Comparison of ENCODE assay signal across 12 cellular contexts in the genomic region with DNA sequence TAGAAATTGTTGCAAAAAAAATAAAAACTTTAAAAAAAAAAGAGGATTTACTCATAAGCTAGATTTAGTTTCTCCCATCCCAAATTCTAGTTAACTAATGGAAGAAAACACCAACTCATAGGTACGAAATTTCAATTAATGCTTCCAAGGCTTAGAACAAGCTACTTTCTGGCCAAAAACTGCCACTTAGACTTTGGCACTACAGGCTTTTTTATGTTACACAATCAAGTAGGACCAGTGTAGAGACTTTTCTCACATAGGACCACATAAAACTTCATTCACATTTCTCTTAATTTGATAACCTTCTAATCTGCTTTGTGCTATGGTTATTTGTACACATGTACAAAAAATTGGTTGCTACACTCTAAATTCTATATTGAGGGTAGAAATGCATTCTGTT. TPM values are rescaled to one million over a fixed set of nuclear protein-coding genes. Genes with fewer than 3 reads are reported as not detected.
DNase-seq lines count a peak whose midpoint lies in the region; ATAC-seq, FAIRE-seq and TF ChIP-seq lines count a peak whose summit lies in the region.
"Had no signal": no experiment of that assay in that cellular context is flagged by ENCODE, and none has a peak within 500 bp of the region (broad histone marks: within the 10 kb centered on the region; RNA-seq: fewer than 3 reads in every experiment).

No MANE protein-coding gene starts in this region.

- FAIRE-seq in K562 (lab: Jason Lieb, UNC) (no peak), small intestine (lab: Jason Lieb, UNC) (no peak)
- FAIRE-seq: pancreas had no signal

- H2AFZ ChIP-seq in K562 (ENCODE audit: low read depth, low read length): no peak overlapping the region

- H3K4me3 Mint-ChIP-seq in nephron: peak overlapping the region; percentile 93 to 97 (median 97)
- H3K4me3 Mint-ChIP-seq: dendritic cell treated with granulocyte-macrophage colony-stimulating factor and Interleukin-4, amounts not matched to agents 40 ng/mL and 50 ng/mL, for 4 days had no signal

- no peak for TF ChIP-seq EP300 in K562 (IDR thresholded peaks at IDR 0.05; ENCODE audit: low read length)

- H3K27me3 ChIP-seq in BLaER1 (no peaks in the 10 kb centered on the region), HUES64 (ENCODE audit: insufficient read depth, low read length) (no peaks in the 10 kb centered on the region), K562 (ENCODE audit: control insufficient read depth in 2 of 2, insufficient read depth in 2 of 2, low read length in 2 of 2) (no peaks in the 10 kb centered on the region), small intestine (ENCODE audit: control insufficient read depth in 2 of 2, insufficient read depth in 2 of 2, low read length in 2 of 2) (no peaks in the 10 kb centered on the region)
- H3K27me3 ChIP-seq: pancreas had no signal

- H3K4me2 ChIP-seq in BLaER1 (peak overlapping the region; percentile 91), K562 (ENCODE audit: insufficient read depth, low read length) (peak overlapping the region; percentile 88)

- CTCF ChIA-PET in K562 (lab: Yijun Ruan, JAX; ENCODE audit: low intra/inter-chr PET ratio): no interaction called here

- TF ChIP-seq RAD21 in K562 (CRISPR knock-in tag; conservative IDR thresholded peaks at IDR 0.05 in 1 of 2, IDR thresholded peaks at IDR 0.05 in 1 of 2): no peak

- TF ChIP-seq CTCF in K562 (IDR thresholded peaks at IDR 0.05 in 2 of 3, conservative IDR thresholded peaks at IDR 0.05 in 1 of 3; ENCODE audit: insufficient read depth in 2 of 3, low read depth in 1 of 3, low read length in 3 of 3) (no peak), nephron (IDR thresholded peaks at IDR 0.05; ENCODE audit: unreplicated experiment in 3 of 3) (no peak)

- peak overlapping the region; percentile 68 to 100 (median 78) for H3K27ac Mint-ChIP-seq in nephron
- H3K27ac Mint-ChIP-seq: dendritic cell treated with granulocyte-macrophage colony-stimulating factor and Interleukin-4, amounts not matched to agents 40 ng/mL and 50 ng/mL, for 4 days had no signal

- H3K36me3 ChIP-seq in BLaER1 (peaks cover 25% of the 10 kb centered on the region), HUES64 (ENCODE audit: insufficient read depth, low read length) (peaks cover 57% of the 10 kb centered on the region), K562 (ENCODE audit: control insufficient read depth, insufficient read depth, low read length) (peaks cover 59% of the 10 kb centered on the region), small intestine (ENCODE audit: control insufficient read depth in 2 of 2, insufficient read depth in 2 of 2, low read length in 2 of 2) (peaks cover 0 to 2% of the 10 kb centered on the region in 2 donors)
- H3K36me3 ChIP-seq: pancreas had no signal

- intact Hi-C loops in K562 (cut with micrococcal nuclease): no loop called here
- intact Hi-C loops in posterior vena cava (cut with DNase I): no loop called here

- H3K27me3 Mint-ChIP-seq in nephron (ENCODE audit: low read depth): no peaks in the 10 kb centered on the region
- H3K27me3 Mint-ChIP-seq: dendritic cell treated with granulocyte-macrophage colony-stimulating factor and Interleukin-4, amounts not matched to agents 40 ng/mL and 50 ng/mL, for 4 days had no signal

- peaks cover 16% of the 10 kb centered on the region for H3K36me3 Mint-ChIP-seq in nephron (ENCODE audit: low read depth)

- 94% methylated on average over 1 of the region's 1 CpG for WGBS in HUES64
- 44% methylated on average over 1 of the region's 1 CpG for whole genome bisulfite sequencing in K562 (ENCODE audit: insufficient coverage, low coverage, missing lambda C conversion rate)
- WGBS in small intestine, 3 donors: 22 to 60% (median 36%) methylated on average over 1 of the region's 1 CpG

- in situ Hi-C loops in K562 (cut with MboI): no loop called here

- H3K9me1 ChIP-seq in K562 (ENCODE audit: control insufficient read depth, insufficient read depth, low read length): no peaks in the 10 kb centered on the region

- TF ChIP-seq POLR2A in K562 (conservative IDR thresholded peaks at IDR 0.05): no peak

- H3K9me3 ChIP-seq in BLaER1: no peaks in the 10 kb centered on the region
- H3K9me3 ChIP-seq in HUES64 (ENCODE audit: insufficient read depth, low read depth, low read length): no peaks in the 10 kb centered on the region
- no peaks in the 10 kb centered on the region for H3K9me3 ChIP-seq in K562 (replicated peaks; ENCODE audit: control insufficient read depth, insufficient read depth, low read depth, low read length)
- no peaks in the 10 kb centered on the region for H3K9me3 ChIP-seq in small intestine (ENCODE audit: control insufficient read depth, low read depth)
- H3K9me3 ChIP-seq: pancreas had no signal

- no peak for ATAC-seq in K562
- ATAC-seq: pancreas had no signal

- POLR2A ChIA-PET in K562 (lab: Yijun Ruan, JAX): interaction anchor here (0.9 to 1.0 kb wide), 2 partner anchors 8 to 36 kb away, joined by 3 read pairs; partner anchors contain the start of gene DNAJB7

- H3K27ac ChIP-seq in BLaER1: no peak overlapping the region
- peak overlapping the region; percentile 34; the same call in 1 of the 2 replicates for H3K27ac ChIP-seq in HUES64 (ENCODE audit: low read depth, low read length)
- peak overlapping the region; percentile 53 for H3K27ac ChIP-seq in K562 (ENCODE audit: extremely low read depth, low read depth, low read length)
- no peak overlapping the region for H3K27ac ChIP-seq in small intestine (ENCODE audit: low read depth in 1 of 2, low read length in 1 of 2)

- no peak for DNase-seq in K562 (ENCODE audit: extremely low read depth in 1 of 4, low spot score in 3 of 4)
- DNase-seq in NCI-H226: no peak
- DNase-seq in posterior vena cava (ENCODE audit: low spot score): no peak
- DNase-seq in SKM-1 treated with dmso at 0.1 percent for 144 hours (lab: John Stamatoyannopoulos, UW; ENCODE audit: unreplicated experiment): no peak
- no peak for DNase-seq in small intestine
- DNase-seq: activated effector memory CD4-positive, alpha-beta T cell treated with anti-CD3 and anti-CD28 coated beads, Interleukin-2, amount 50 U/mL, for 16 hours; pancreas; SW 1271 had no signal

- no peak overlapping the region for H3K4me3 ChIP-seq in BLaER1
- peak overlapping the region; percentile 99; the same call in 1 of the 2 replicates for H3K4me3 ChIP-seq in HUES64 (ENCODE audit: low read length)
- 0 out of 2 replicates have a peak overlapping the region, but pooled peaks have one; percentile 88 for H3K4me3 ChIP-seq in K562
- H3K4me3 ChIP-seq in small intestine (ENCODE audit: low read depth in 1 of 2, low read length in 2 of 2): no peak overlapping the region

- H3K9me3 Mint-ChIP-seq in nephron: no peaks in the 10 kb centered on the region
- H3K9me3 Mint-ChIP-seq: dendritic cell treated with granulocyte-macrophage colony-stimulating factor and Interleukin-4, amounts not matched to agents 40 ng/mL and 50 ng/mL, for 4 days had no signal

- peaks cover 46% of the 10 kb centered on the region for H3K4me1 Mint-ChIP-seq in nephron

- no peak overlapping the region for H3K9ac ChIP-seq in BLaER1
- peak overlapping the region; percentile 53; the same call in 1 of the 2 replicates for H3K9ac ChIP-seq in HUES64 (ENCODE audit: low read depth, low read length)
- peak overlapping the region in 1 of 2 experiments; percentile 91; a peak in 3 of 4 replicates for H3K9ac ChIP-seq in K562 (ENCODE audit: insufficient read depth in 1 of 2, low read depth in 2 of 2, low read length in 2 of 2)

- peaks cover 79% of the 10 kb centered on the region for H4K20me1 ChIP-seq in BLaER1
- no peaks in the 10 kb centered on the region; the same call in 1 of the 2 replicates for H4K20me1 ChIP-seq in K562 (replicated peaks; ENCODE audit: control insufficient read depth, insufficient read depth, low read length)

- peaks cover 92% of the 10 kb centered on the region for H3K79me2 ChIP-seq in K562 (ENCODE audit: control insufficient read depth, insufficient read depth, low read length)

- BruUV-seq in K562 (replicated peaks; lab: Mats Ljungman, UMichigan): no TSS peak

- H3K4me1 ChIP-seq in BLaER1 (peaks cover 39% of the 10 kb centered on the region), HUES64 (ENCODE audit: insufficient read depth, low read length) (peaks cover 29% of the 10 kb centered on the region), K562 (replicated peaks in 1 of 2; ENCODE audit: control insufficient read depth in 2 of 2, insufficient read depth in 2 of 2, low read length in 2 of 2) (peaks cover 7% of the 10 kb centered on the region in 2 experiments; a peak in 3 of 5 replicates), small intestine (ENCODE audit: control insufficient read depth in 2 of 2, insufficient read depth in 1 of 2, low read depth in 1 of 2, low read length in 1 of 2) (peaks cover 7% of the 10 kb centered on the region in 2 donors)

RNA-seq across cellular contexts. Expression of gene ST13, which starts 3.1 kb away (rescaled TPM):
- 202 TPM for polyA plus RNA-seq in HUES64 (2013, experiment 1 of 2)
- polyA plus RNA-seq in HUES64 (2013, experiment 2 of 2): 236 TPM
- 14.1 and 31.7 TPM in 2 replicates for total RNA-seq in K562 (2011; cell fraction: chromatin; rRNA removed; ENCODE audit: low replicate concordance)
- 15.8 and 17.4 TPM in 2 replicates for total RNA-seq in K562 (2011; cell fraction: nucleolus; rRNA removed)
- 18.7 and 29.5 TPM in 2 replicates for total RNA-seq in K562 (2011; cell fraction: nucleoplasm; rRNA removed)
- total RNA-seq in K562 (2014; rRNA removed) (178 and 255 TPM in 2 replicates), K562 (2014; rRNA removed; fragmentation: Illumina TruSeq; extraction: Trizol) (247 and 287 TPM in 2 replicates), K562 (2015; rRNA removed; fragmentation: Illumina TruSeq; extraction: Trizol) (306 and 311 TPM in 2 replicates), K562 (2021) (172 and 195 TPM in 2 replicates), posterior vena cava (100 to 1,000 TPM; 143 to 151 TPM)
- polyA plus RNA-seq in K562 (2011; rRNA removed) (149 and 163 TPM in 2 replicates), K562 (2014; fragmentation: Illumina TruSeq; extraction: Trizol) (229 and 236 TPM in 2 replicates), K562 (2014; fragmentation: Nextera tagmentation; extraction: Ambion mirVana) (10 to 100 TPM; 53.6 to 69.7 TPM), K562 (2014; rRNA removed) (133 and 154 TPM in 2 replicates), small intestine (100 to 1,000 TPM in 2 of 3 donors, 10 to 100 TPM in 1; 69.6 to 143 (median 112) TPM)
- polyA plus RNA-seq in K562 (2011; cell fraction: cytosol; rRNA removed): 37.7 and 60.8 TPM in 2 replicates
- polyA plus RNA-seq in K562 (2011; cell fraction: nucleus; rRNA removed): 21.8 and 44.2 TPM in 2 replicates
- 266 and 314 TPM in 2 replicates for polyA plus RNA-seq in K562 (2012)
- 192 and 227 TPM in 2 replicates for polyA minus RNA-seq in K562 (2011; rRNA and poly(A)+ RNA removed)
- polyA minus RNA-seq in K562 (2011; cell fraction: cytosol; rRNA and poly(A)+ RNA removed): 89.3 and 102 TPM in 2 replicates
- 9.3 and 23.3 TPM in 2 replicates for polyA minus RNA-seq in K562 (2011; cell fraction: nucleus; rRNA and poly(A)+ RNA removed)

RNA-seq across cellular contexts. Expression of gene XPNPEP3, which starts 3.6 kb away (rescaled TPM):
- 15.8 TPM for polyA plus RNA-seq in HUES64 (2013, experiment 1 of 2)
- polyA plus RNA-seq in HUES64 (2013, experiment 2 of 2): 16.1 TPM
- 24.6 and 37.7 TPM in 2 replicates for total RNA-seq in K562 (2011; cell fraction: chromatin; rRNA removed; ENCODE audit: low replicate concordance)
- 17.6 and 30.2 TPM in 2 replicates for total RNA-seq in K562 (2011; cell fraction: nucleolus; rRNA removed)
- 24.2 and 36.4 TPM in 2 replicates for total RNA-seq in K562 (2011; cell fraction: nucleoplasm; rRNA removed)
- 7.3 and 9.1 TPM in 2 replicates for total RNA-seq in K562 (2014; rRNA removed)
- 15.6 and 16.2 TPM in 2 replicates for total RNA-seq in K562 (2014; rRNA removed; fragmentation: Illumina TruSeq; extraction: Trizol)
- 12.2 and 15.4 TPM in 2 replicates for total RNA-seq in K562 (2015; rRNA removed; fragmentation: Illumina TruSeq; extraction: Trizol)
- 18.6 and 22.6 TPM in 2 replicates for total RNA-seq in K562 (2021)
- 22.6 and 28.0 TPM in 2 replicates for polyA plus RNA-seq in K562 (2011; rRNA removed)
- 10.7 and 18.7 TPM in 2 replicates for polyA plus RNA-seq in K562 (2011; cell fraction: cytosol; rRNA removed)
- 18.6 and 22.5 TPM in 2 replicates for polyA plus RNA-seq in K562 (2011; cell fraction: nucleus; rRNA removed)
- polyA plus RNA-seq in K562 (2012): 9.0 and 10.5 TPM in 2 replicates
- 12.9 and 13.2 TPM in 2 replicates for polyA plus RNA-seq in K562 (2014; fragmentation: Illumina TruSeq; extraction: Trizol)
- 10 to 100 TPM; 18.8 to 20.0 TPM for polyA plus RNA-seq in K562 (2014; fragmentation: Nextera tagmentation; extraction: Ambion mirVana)
- polyA plus RNA-seq in K562 (2014; rRNA removed): 10.7 and 11.9 TPM in 2 replicates
- polyA minus RNA-seq in K562 (2011; rRNA and poly(A)+ RNA removed): 41.4 and 41.9 TPM in 2 replicates
- 18.6 and 23.8 TPM in 2 replicates for polyA minus RNA-seq in K562 (2011; cell fraction: cytosol; rRNA and poly(A)+ RNA removed)
- 14.0 and 17.4 TPM in 2 replicates for polyA minus RNA-seq in K562 (2011; cell fraction: nucleus; rRNA and poly(A)+ RNA removed)
- total RNA-seq in posterior vena cava: 10 to 100 TPM; 11.7 to 12.6 TPM
- 1 to 10 TPM in 2 of 3 donors, under 1 TPM in 1; 0.89 to 4.1 (median 1.1) TPM for polyA plus RNA-seq in small intestine

RNA-seq across cellular contexts. Expression of gene DNAJB7, which starts 8.6 kb away (rescaled TPM):
- not detected for polyA plus RNA-seq in HUES64 (2013, experiment 1 of 2)
- polyA plus RNA-seq in HUES64 (2013, experiment 2 of 2): not detected
- not detected in 2 replicates for total RNA-seq in K562 (2011; cell fraction: chromatin; rRNA removed; ENCODE audit: low replicate concordance)
- not detected in 2 replicates for total RNA-seq in K562 (2011; cell fraction: nucleolus; rRNA removed)
- total RNA-seq in K562 (2011; cell fraction: nucleoplasm; rRNA removed): not detected in 2 replicates
- not detected in 2 replicates for total RNA-seq in K562 (2014; rRNA removed)
- not detected in 2 replicates for total RNA-seq in K562 (2014; rRNA removed; fragmentation: Illumina TruSeq; extraction: Trizol)
- not detected in 2 replicates for total RNA-seq in K562 (2015; rRNA removed; fragmentation: Illumina TruSeq; extraction: Trizol)
- total RNA-seq in K562 (2021): not detected in 2 replicates
- polyA plus RNA-seq in K562 (2011; rRNA removed): not detected in 2 replicates
- not detected in 2 replicates for polyA plus RNA-seq in K562 (2011; cell fraction: cytosol; rRNA removed)
- polyA plus RNA-seq in K562 (2011; cell fraction: nucleus; rRNA removed): not detected in 2 replicates
- polyA plus RNA-seq in K562 (2012): 0.07 and 0.12 TPM in 2 replicates
- polyA plus RNA-seq in K562 (2014; fragmentation: Illumina TruSeq; extraction: Trizol): not detected in 2 replicates
- under 1 TPM; 0.13 to 0.21 TPM for polyA plus RNA-seq in K562 (2014; fragmentation: Nextera tagmentation; extraction: Ambion mirVana)
- not detected in 2 replicates for polyA plus RNA-seq in K562 (2014; rRNA removed)
- polyA minus RNA-seq in K562 (2011; rRNA and poly(A)+ RNA removed): not detected in 2 replicates
- not detected in 2 replicates for polyA minus RNA-seq in K562 (2011; cell fraction: cytosol; rRNA and poly(A)+ RNA removed)
- polyA minus RNA-seq in K562 (2011; cell fraction: nucleus; rRNA and poly(A)+ RNA removed): not detected in 2 replicates
- total RNA-seq in posterior vena cava: not detected
- polyA plus RNA-seq in small intestine: under 1 TPM; 0.25 to 0.89 (median 0.54) TPM
- total RNA-seq: pancreas had no signal

RNA-seq across cellular contexts. Expression of gene SLC25A17, which starts 34.2 kb away (rescaled TPM):
- polyA plus RNA-seq in HUES64 (2013, experiment 1 of 2): 29.0 TPM
- polyA plus RNA-seq in HUES64 (2013, experiment 2 of 2): 23.7 TPM
- 33.1 and 56.2 TPM in 2 replicates for total RNA-seq in K562 (2011; cell fraction: chromatin; rRNA removed; ENCODE audit: low replicate concordance)
- total RNA-seq in K562 (2011; cell fraction: nucleolus; rRNA removed): 26.7 and 32.1 TPM in 2 replicates
- total RNA-seq in K562 (2011; cell fraction: nucleoplasm; rRNA removed): 48.7 and 57.9 TPM in 2 replicates
- 32.5 and 32.6 TPM in 2 replicates for total RNA-seq in K562 (2014; rRNA removed)
- total RNA-seq in K562 (2014; rRNA removed; fragmentation: Illumina TruSeq; extraction: Trizol): 56.2 and 61.0 TPM in 2 replicates
- 35.0 and 38.4 TPM in 2 replicates for total RNA-seq in K562 (2015; rRNA removed; fragmentation: Illumina TruSeq; extraction: Trizol)
- total RNA-seq in K562 (2021): 50.2 and 54.5 TPM in 2 replicates
- 77.1 and 96.8 TPM in 2 replicates for polyA plus RNA-seq in K562 (2011; rRNA removed)
- 25.4 and 41.7 TPM in 2 replicates for polyA plus RNA-seq in K562 (2011; cell fraction: cytosol; rRNA removed)
- polyA plus RNA-seq in K562 (2011; cell fraction: nucleus; rRNA removed): 34.4 and 42.8 TPM in 2 replicates
- polyA plus RNA-seq in K562 (2012): 31.8 and 34.9 TPM in 2 replicates
- polyA plus RNA-seq in K562 (2014; fragmentation: Illumina TruSeq; extraction: Trizol): 63.2 and 65.3 TPM in 2 replicates
- polyA plus RNA-seq in K562 (2014; fragmentation: Nextera tagmentation; extraction: Ambion mirVana): 100 to 1,000 TPM; 104 to 136 TPM
- 43.1 and 46.5 TPM in 2 replicates for polyA plus RNA-seq in K562 (2014; rRNA removed)
- 65.1 and 70.1 TPM in 2 replicates for polyA minus RNA-seq in K562 (2011; rRNA and poly(A)+ RNA removed)
- polyA minus RNA-seq in K562 (2011; cell fraction: cytosol; rRNA and poly(A)+ RNA removed): 15.8 and 24.7 TPM in 2 replicates
- polyA minus RNA-seq in K562 (2011; cell fraction: nucleus; rRNA and poly(A)+ RNA removed): 12.5 and 19.4 TPM in 2 replicates
- 10 to 100 TPM; 11.7 to 13.4 TPM for total RNA-seq in posterior vena cava
- 10 to 100 TPM in 1 of 3 donors, 1 to 10 TPM in 2; 8.1 to 12.6 (median 9.5) TPM for polyA plus RNA-seq in small intestine

Comparison
In these comparisons a context has a peak if more than half of its experiments do, and no peak if none do; other contexts are left out.
1. H3K27ac ChIP-seq: peak in HUES64 (single experiment) and K562 (single experiment); none in BLaER1 (single experiment) and small intestine (0 of 2).
2. H3K4me3 ChIP-seq: peak in HUES64 (single experiment) and K562 (single experiment); none in BLaER1 (single experiment) and small intestine (0 of 2).